ENCODE assay signal across 18 cellular contexts in the genomic region with DNA sequence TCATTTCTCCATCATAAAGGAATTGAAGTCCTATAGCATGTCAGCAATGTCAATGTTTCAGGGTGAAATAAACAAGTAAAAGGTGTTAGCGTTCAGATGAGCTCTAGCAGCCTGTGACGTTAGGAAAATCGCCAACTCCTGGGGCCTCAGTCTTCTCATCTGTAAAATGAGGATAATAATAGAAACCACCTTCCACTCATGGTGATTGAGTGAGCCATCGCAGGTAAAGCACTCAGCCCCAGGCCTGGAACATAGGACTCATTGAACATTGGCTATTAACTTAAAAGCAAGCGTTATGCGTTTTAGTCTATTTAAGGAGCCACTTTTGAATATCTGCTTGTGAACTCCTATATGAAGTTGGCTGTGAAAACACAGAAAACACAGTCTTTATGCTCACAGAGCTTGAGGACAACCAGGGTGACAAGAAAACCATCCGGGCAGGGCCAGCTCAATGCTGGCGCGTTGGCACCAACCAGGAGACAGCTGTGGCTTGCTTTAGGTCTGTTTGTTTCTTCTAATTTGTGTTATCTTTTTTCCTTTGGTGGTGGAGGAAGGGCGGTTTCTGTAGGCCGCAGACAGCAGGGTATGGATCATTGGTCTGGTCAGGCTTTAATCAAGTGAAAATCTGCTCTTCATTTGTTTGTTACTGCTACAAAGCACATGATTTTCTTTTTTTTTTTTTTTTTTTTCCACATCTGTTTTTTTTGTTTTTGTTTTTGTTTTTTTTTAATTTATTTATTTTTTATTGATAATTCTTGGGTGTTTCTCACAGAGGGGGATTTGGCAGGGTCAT. TPM values are rescaled to one million over a fixed set of nuclear protein-coding genes. Genes with fewer than 3 reads are reported as not detected.
A peak's percentile ranks its signal among the peaks of the same experiment; 100 is the strongest.
DNase-seq lines count a peak whose midpoint lies in the region; ATAC-seq and TF ChIP-seq lines count a peak whose summit lies in the region.
"Had no signal": no experiment of that assay in that cellular context is flagged by ENCODE, and none has a peak within 500 bp of the region (broad histone marks: within the 10 kb centered on the region; RNA-seq: fewer than 3 reads in every experiment).

No MANE protein-coding gene starts in this region.

- H3K36me3 ChIP-seq in neuronal stem cell (replicated peaks in 1 of 2; ENCODE audit: control insufficient read depth in 2 of 2, insufficient read depth in 2 of 2, low read length in 2 of 2) = no peaks in the 10 kb centered on the region
- H3K36me3 ChIP-seq: left lung, tibial artery had no signal

- no peak overlapping the region for H3K9ac ChIP-seq in neuronal stem cell (ENCODE audit: low read depth, low read length, poor library complexity)

- no peak overlapping the region for H2BK120ac ChIP-seq in neuronal stem cell (ENCODE audit: low read depth, low read length)

- no peak overlapping the region for H3K18ac ChIP-seq in neuronal stem cell (ENCODE audit: low read length)

- H4K8ac ChIP-seq in neuronal stem cell (ENCODE audit: low read depth, low read length) = no peak overlapping the region

- no peak overlapping the region for H3K14ac ChIP-seq in neuronal stem cell (ENCODE audit: low read length)

- no peak overlapping the region for H2BK12ac ChIP-seq in neuronal stem cell (ENCODE audit: low read length)

- CTCF ChIA-PET in RWPE1 (lab: Yijun Ruan, JAX) = no interaction called here

- no peak overlapping the region for H4K91ac ChIP-seq in neuronal stem cell (ENCODE audit: low read depth, low read length, poor library complexity)

- H2BK15ac ChIP-seq in neuronal stem cell (ENCODE audit: low read length) = no peak overlapping the region

- ATAC-seq in HG03378 (IDR thresholded peaks at IDR 0.05; ENCODE audit: unreplicated experiment) (no peak), GM18861 (IDR thresholded peaks at IDR 0.05; ENCODE audit: unreplicated experiment) (no peak)
- ATAC-seq: stimulated activated memory B cell treated with anti-CD40 and anti-IgM and Interleukin-4, amounts not matched to agents 10 μg/mL and 1 μg/mL and 100 μg/mL, for 72 hours had no signal

- H3K4me2 ChIP-seq in neuronal stem cell (ENCODE audit: insufficient read depth, low read length, poor library complexity, severe bottlenecking) = no peak overlapping the region

- no peak overlapping the region for H2AFZ ChIP-seq in neuronal stem cell (ENCODE audit: low read length)

- H3K9me3 ChIP-seq in neuronal stem cell (replicated peaks in 1 of 2; ENCODE audit: control insufficient read depth in 2 of 2, insufficient read depth in 1 of 2, low read depth in 1 of 2, low read length in 2 of 2) = no peaks in the 10 kb centered on the region
- H3K9me3 ChIP-seq: left lung, tibial artery had no signal

- H3K4ac ChIP-seq in neuronal stem cell (ENCODE audit: low read length) = no peak overlapping the region

- H3K27ac ChIP-seq in caudate nucleus (ENCODE audit: low read depth, low read length) (peak overlapping the region; percentile 52), neuronal stem cell (replicated peaks; ENCODE audit: low read length) (no peak overlapping the region), RWPE1 (no peak overlapping the region)
- H3K27ac ChIP-seq: C4-2B, coronary artery, tibial artery, VCaP had no signal

- TF ChIP-seq CTCF in RWPE1 (conservative IDR thresholded peaks at IDR 0.05; ENCODE audit: low read depth) = no peak

- no peak overlapping the region for H3K4me3 ChIP-seq in neuronal stem cell (ENCODE audit: low read length in 2 of 2)
- H3K4me3 ChIP-seq: coronary artery, left lung, tibial artery had no signal

- POLR2A ChIA-PET in RWPE1 (lab: Yijun Ruan, JAX; ENCODE audit: low non-redundant PET) = no interaction called here

- peak overlapping the region; percentile 61 for H2AK5ac ChIP-seq in neuronal stem cell (ENCODE audit: low read depth, low read length)

- H3K27me3 ChIP-seq in neuronal stem cell (ENCODE audit: control insufficient read depth in 3 of 3, insufficient read depth in 3 of 3, low read depth in 1 of 3, low read length in 3 of 3) = no peaks in the 10 kb centered on the region
- H3K27me3 ChIP-seq: left lung had no signal

- WGBS in neuronal stem cell (ENCODE audit: extremely low coverage in 2 of 2, insufficient read length in 2 of 2, insufficient replicate concordance in 1 of 2), 2 donors = no CpG with 5 or more reads among the region's 11 CpGs

- no peak overlapping the region for H3K23ac ChIP-seq in neuronal stem cell (ENCODE audit: low read depth, low read length, poor library complexity)

- H3K4me1 ChIP-seq in neuronal stem cell (ENCODE audit: control insufficient read depth in 2 of 2, insufficient read depth in 1 of 2, low read depth in 1 of 2, low read length in 2 of 2) = peaks cover 0 to 5% of the 10 kb centered on the region in 2 donors

- H2BK5ac ChIP-seq in neuronal stem cell (ENCODE audit: low read length) = no peak overlapping the region

- no peaks in the 10 kb centered on the region for H3K79me1 ChIP-seq in neuronal stem cell (ENCODE audit: low read depth, low read length)

- DNase-seq in DMS53 (lab: John Stamatoyannopoulos, UW) (peak; percentile 16), DMS53 treated with DMSO at 0.1 percent for 48 hours (lab: John Stamatoyannopoulos, UW; ENCODE audit: unreplicated experiment) (no peak), NCI-H1694 (lab: John Stamatoyannopoulos, UW) (peak; percentile 81), caudate nucleus (lab: John Stamatoyannopoulos, UW) (no peak), neuronal stem cell (ENCODE audit: low spot score) (no peak), RWPE1 (ENCODE audit: low spot score) (no peak)
- DNase-seq: activated CD4-positive, alpha-beta memory T cell treated with anti-CD3 and anti-CD28 coated beads for 36 hours; activated naive CD4-positive, alpha-beta T cell treated with anti-CD3 and anti-CD28 coated beads, Interleukin-2, amount 10 ng/mL, durations not matched to agents 7 days and 5 days; activated T-cell treated with anti-CD3 and anti-CD28 coated beads, Interleukin-2, amount 50 U/mL, for 1 hour; stimulated activated CD4-positive, alpha-beta T cell treated with anti-CD3 and anti-CD28 coated beads, Interleukin-12 subunit alpha, Interleukin-12 subunit beta, amount 100 ng/mL, for 4 hours; tibial artery had no signal

RNA-seq across cellular contexts. Expression of a gene that starts 35.7 kb away (rescaled TPM):
- 17.1 TPM for polyA plus RNA-seq in neuronal stem cell (2013, experiment 1 of 2)
- 17.1 TPM for polyA plus RNA-seq in neuronal stem cell (2013, experiment 2 of 2)

RNA-seq across cellular contexts. Expression of a gene that starts 55.1 kb away (rescaled TPM):
- polyA plus RNA-seq in neuronal stem cell (2013, experiment 1 of 2) = 1.2 TPM
- 0.90 TPM for polyA plus RNA-seq in neuronal stem cell (2013, experiment 2 of 2)

Comparison
In these comparisons a context has a peak if more than half of its experiments do, and no peak if none do; other contexts are left out.
1. DNase-seq: peak in DMS53 (single experiment) and NCI-H1694 (single experiment); none in DMS53 treated with DMSO at 0.1 percent for 48 hours (single experiment), caudate nucleus (0 of 61), neuronal stem cell (single experiment) and RWPE1 (single experiment).